In the genomic region with DNA sequence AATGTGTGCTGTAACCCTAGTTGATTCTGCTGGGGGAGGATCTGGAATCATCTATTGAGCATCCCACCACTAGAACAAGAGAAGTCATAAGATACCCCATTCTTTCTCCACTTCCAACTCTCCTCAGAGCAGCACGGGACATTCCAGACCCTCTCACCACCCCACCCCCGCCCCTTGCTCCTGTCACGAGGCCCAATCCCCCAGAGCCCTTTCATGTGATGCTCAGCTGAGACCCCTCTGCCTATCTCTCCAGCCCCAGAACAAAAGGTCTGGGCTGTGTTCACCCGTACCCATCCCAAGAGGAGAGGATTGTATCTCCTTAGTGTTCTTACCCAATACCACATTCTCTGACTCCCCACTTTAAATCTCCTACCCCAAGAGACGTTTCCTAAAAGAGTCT, we compare ENCODE assay signal across 14 cellular contexts. TPM values are rescaled to one million over a fixed set of nuclear protein-coding genes. Genes with fewer than 3 reads are reported as not detected.
DNase-seq lines count a peak whose midpoint lies in the region; ATAC-seq lines count a peak whose summit lies in the region.
"Had no signal": no experiment of that assay in that cellular context is flagged by ENCODE, and none has a peak within 500 bp of the region (broad histone marks: within the 10 kb centered on the region; RNA-seq: fewer than 3 reads in every experiment).

No MANE protein-coding gene starts in this region.

- no peaks in the 10 kb centered on the region for H3K27me3 Mint-ChIP-seq in T-helper 2 cell treated with Interferon-gamma antibody and Interleukin-4, amounts not matched to agents 5 μg/mL and 100 μg/mL, for 36 hours (ENCODE audit: low read depth)

- no CpG with 5 or more reads among the region's 5 CpGs for WGBS in iPS DF 6.9 (ENCODE audit: insufficient coverage, insufficient read length)

- H3K9me3 ChIP-seq in iPS DF 6.9 (ENCODE audit: control insufficient read depth, insufficient read depth, low read length) (no peaks in the 10 kb centered on the region), neuron (ENCODE audit: low read length) (no peaks in the 10 kb centered on the region)
- H3K9me3 ChIP-seq: HAP-1 had no signal

- H3K27ac Mint-ChIP-seq in T-helper 2 cell treated with Interferon-gamma antibody and Interleukin-4, amounts not matched to agents 5 μg/mL and 100 μg/mL, for 36 hours: no peak overlapping the region

- H3K9me3 Mint-ChIP-seq in T-helper 2 cell treated with Interferon-gamma antibody and Interleukin-4, amounts not matched to agents 5 μg/mL and 100 μg/mL, for 36 hours: no peaks in the 10 kb centered on the region

- no peak for DNase-seq in T-helper 2 cell treated with Interferon-gamma antibody and Interleukin-4, amounts not matched to agents 5 μg/mL and 100 μg/mL, for 36 hours (ENCODE audit: low spot score)
- DNase-seq in T-helper 2 cell (no peak), SK-N-DZ (ENCODE audit: low spot score) (peak; percentile 31), iPS DF 6.9 (ENCODE audit: low read depth, low spot score) (no peak), NCI-H187 (lab: John Stamatoyannopoulos, UW) (no peak), occipital lobe (lab: John Stamatoyannopoulos, UW) (no peak)
- DNase-seq: dorsolateral prefrontal cortex; kidney glomerular epithelial cell; NK-92 treated with Interleukin-12 subunit alpha and Interleukin-12 subunit beta, amount 100 ng/mL, for 24 hours; SHP77 treated with DMSO at 0.1 percent for 48 hours had no signal

- H3K4me3 Mint-ChIP-seq in T-helper 2 cell treated with Interferon-gamma antibody and Interleukin-4, amounts not matched to agents 5 μg/mL and 100 μg/mL, for 36 hours: peak overlapping the region; percentile 37

- H3K36me3 ChIP-seq in iPS DF 6.9 (ENCODE audit: control insufficient read depth, insufficient read depth, low read length) (peaks cover 3% of the 10 kb centered on the region; the same call in 1 of the 2 replicates), neuron (ENCODE audit: insufficient read depth, low read length) (peaks cover 22% of the 10 kb centered on the region)

- H3K4me1 Mint-ChIP-seq in T-helper 2 cell treated with Interferon-gamma antibody and Interleukin-4, amounts not matched to agents 5 μg/mL and 100 μg/mL, for 36 hours (ENCODE audit: low read depth): peaks cover 24% of the 10 kb centered on the region

- H3K4me3 ChIP-seq in iPS DF 6.9 (ENCODE audit: low read length) (peak overlapping the region; percentile 31; the same call in 1 of the 2 replicates), neuron (ENCODE audit: low read length) (no peak overlapping the region)
- H3K4me3 ChIP-seq: HAP-1 had no signal

- H3K36me3 Mint-ChIP-seq in T-helper 2 cell treated with Interferon-gamma antibody and Interleukin-4, amounts not matched to agents 5 μg/mL and 100 μg/mL, for 36 hours (ENCODE audit: low read depth): peaks cover 17% of the 10 kb centered on the region

- peak overlapping the region; percentile 93 for H2AFZ ChIP-seq in neuron (ENCODE audit: low read depth, low read length)

- ATAC-seq in HG02763 (IDR thresholded peaks at IDR 0.05; ENCODE audit: unreplicated experiment): no peak

- no peak overlapping the region for H3K27ac ChIP-seq in iPS DF 6.9 (ENCODE audit: low read length)

- H3K4me1 ChIP-seq in iPS DF 6.9 (ENCODE audit: control insufficient read depth, insufficient read depth, low read length) (peaks cover 8% of the 10 kb centered on the region), neuron (ENCODE audit: insufficient read depth, low read length) (peaks cover 26% of the 10 kb centered on the region)

- H3K27me3 ChIP-seq in iPS DF 6.9 (ENCODE audit: control insufficient read depth, insufficient read depth, low read length) (no peaks in the 10 kb centered on the region), neuron (ENCODE audit: insufficient read depth, low read length) (no peaks in the 10 kb centered on the region)
- H3K27me3 ChIP-seq: dorsolateral prefrontal cortex had no signal

RNA-seq across cellular contexts. Expression of a gene that starts 0.6 kb away (rescaled TPM):
- polyA plus RNA-seq in SK-N-DZ (2014; cell fraction: cytosol; rRNA removed): 71.4 and 76.3 TPM in 2 replicates
- 111 and 118 TPM in 2 replicates for polyA plus RNA-seq in SK-N-DZ (2014; cell fraction: nucleus; rRNA removed)
- not detected for total RNA-seq in occipital lobe
- polyA plus RNA-seq: neural cell had no signal

RNA-seq across cellular contexts. Expression of a gene that starts 1.4 kb away (rescaled TPM):
- polyA plus RNA-seq in SK-N-DZ (2014; cell fraction: cytosol; rRNA removed): 80.8 and 89.1 TPM in 2 replicates
- polyA plus RNA-seq in SK-N-DZ (2014; cell fraction: nucleus; rRNA removed): 86.2 and 97.4 TPM in 2 replicates
- 6.7 TPM for total RNA-seq in occipital lobe

RNA-seq across cellular contexts. Expression of a gene that starts 8.6 kb away (rescaled TPM):
- polyA plus RNA-seq in SK-N-DZ (2014; cell fraction: cytosol; rRNA removed): 37.1 and 42.8 TPM in 2 replicates
- polyA plus RNA-seq in SK-N-DZ (2014; cell fraction: nucleus; rRNA removed): 22.1 and 33.4 TPM in 2 replicates
- total RNA-seq in occipital lobe: 37.4 TPM

RNA-seq across cellular contexts. Expression of a gene that starts 31.8 kb away (rescaled TPM):
- polyA plus RNA-seq in SK-N-DZ (2014; cell fraction: cytosol; rRNA removed): 15.3 and 15.7 TPM in 2 replicates
- 17.3 and 21.9 TPM in 2 replicates for polyA plus RNA-seq in SK-N-DZ (2014; cell fraction: nucleus; rRNA removed)
- 8.3 TPM for total RNA-seq in occipital lobe

RNA-seq across cellular contexts. Expression of a gene that starts 34.3 kb away (rescaled TPM):
- 7.2 and 8.9 TPM in 2 replicates for polyA plus RNA-seq in SK-N-DZ (2014; cell fraction: cytosol; rRNA removed)
- polyA plus RNA-seq in SK-N-DZ (2014; cell fraction: nucleus; rRNA removed): 7.7 and 16.0 TPM in 2 replicates
- 10.9 TPM for total RNA-seq in occipital lobe
